Comparison of ENCODE assay signal across 13 cellular contexts in genomic region chr2:148554459-148555247, GRCh38.
DNase-seq lines count a peak whose midpoint lies in the region; ATAC-seq and TF ChIP-seq lines count a peak whose summit lies in the region.
"Had no signal": no experiment of that assay in that cellular context is flagged by ENCODE, and none has a peak within 500 bp of the region (broad histone marks: within the 10 kb centered on the region; RNA-seq: fewer than 3 reads in every experiment).

No MANE protein-coding gene starts in this region.

- H3K9me3 ChIP-seq in NT2/D1 (ENCODE audit: insufficient read depth, low read length): peaks cover 5% of the 10 kb centered on the region; the same call in 1 of the 2 replicates

- no peaks in the 10 kb centered on the region for H3K27me3 ChIP-seq in NT2/D1 (ENCODE audit: insufficient read depth, insufficient read length)

- peaks cover 4% of the 10 kb centered on the region for H3K4me1 ChIP-seq in NT2/D1 (ENCODE audit: insufficient read depth, insufficient read length)

- no peaks in the 10 kb centered on the region for H3K9me3 Mint-ChIP-seq in natural killer cell treated with Interleukin-12 subunit alpha and Interleukin-12 subunit beta and Interleukin-15 and Interleukin-18, amount 100 ng/mL, for 72 hours
- H3K9me3 Mint-ChIP-seq in natural killer cell: no peaks in the 10 kb centered on the region
- H3K9me3 Mint-ChIP-seq in glutamatergic neuron (ENCODE audit: unreplicated experiment): peaks cover 6% of the 10 kb centered on the region

- H3K36me3 Mint-ChIP-seq in natural killer cell treated with Interleukin-12 subunit alpha and Interleukin-12 subunit beta and Interleukin-15 and Interleukin-18, amount 100 ng/mL, for 72 hours: no peaks in the 10 kb centered on the region
- H3K36me3 Mint-ChIP-seq in natural killer cell (no peaks in the 10 kb centered on the region), glutamatergic neuron (ENCODE audit: unreplicated experiment) (peaks cover 14% of the 10 kb centered on the region)

- H3K9ac ChIP-seq in NT2/D1 (ENCODE audit: insufficient read length, low read depth): no peak overlapping the region

- no peak overlapping the region for H3K4me3 ChIP-seq in NT2/D1 (ENCODE audit: insufficient read length, low read depth)

- no peak for TF ChIP-seq CTCF in natural killer cell (IDR thresholded peaks at IDR 0.05)
- TF ChIP-seq CTCF in glutamatergic neuron (IDR thresholded peaks at IDR 0.05; ENCODE audit: partially characterized antibody, unreplicated experiment): no peak

- no peak overlapping the region for H3K27ac Mint-ChIP-seq in natural killer cell treated with Interleukin-12 subunit alpha and Interleukin-12 subunit beta and Interleukin-15 and Interleukin-18, amount 100 ng/mL, for 72 hours
- H3K27ac Mint-ChIP-seq in natural killer cell (no peak overlapping the region), glutamatergic neuron (ENCODE audit: unreplicated experiment) (no peak overlapping the region)
- H3K27ac Mint-ChIP-seq: stimulated activated naive CD8-positive, alpha-beta T cell treated with anti-CD3 and anti-CD28 coated beads, Interleukin-15, Interleukin-2, amounts not matched to agents 100 ng/mL and 50 ng/mL, for 24 hours had no signal

- no peak for DNase-seq in natural killer cell treated with Interleukin-12 subunit alpha and Interleukin-12 subunit beta and Interleukin-15 and Interleukin-18, amount 100 ng/mL, for 72 hours (ENCODE audit: low spot score)
- DNase-seq in natural killer cell (no peak), NT2/D1 (ENCODE audit: low read depth, low spot score) (peak; percentile 93), glutamatergic neuron (peak; percentile 42), NCI-H1105 treated with DMSO at 0.1 percent for 48 hours (lab: John Stamatoyannopoulos, UW) (no peak), NAMALWA (ENCODE audit: low spot score) (no peak), AML-193 (lab: John Stamatoyannopoulos, UW) (no peak)
- DNase-seq: Calu3, MM.1S, NCI-H2227 treated with DMSO at 0.1 percent for 48 hours, small intestine had no signal

- H3K4me3 Mint-ChIP-seq in natural killer cell treated with Interleukin-12 subunit alpha and Interleukin-12 subunit beta and Interleukin-15 and Interleukin-18, amount 100 ng/mL, for 72 hours: no peak overlapping the region
- H3K4me3 Mint-ChIP-seq in natural killer cell (no peak overlapping the region), glutamatergic neuron (ENCODE audit: unreplicated experiment) (no peak overlapping the region)
- H3K4me3 Mint-ChIP-seq: stimulated activated naive CD8-positive, alpha-beta T cell treated with anti-CD3 and anti-CD28 coated beads, Interleukin-15, Interleukin-2, amounts not matched to agents 100 ng/mL and 50 ng/mL, for 24 hours had no signal

- no peaks in the 10 kb centered on the region for H3K36me3 ChIP-seq in NT2/D1 (ENCODE audit: insufficient read depth, insufficient read length, low read length)

- H3K4me1 Mint-ChIP-seq in natural killer cell treated with Interleukin-12 subunit alpha and Interleukin-12 subunit beta and Interleukin-15 and Interleukin-18, amount 100 ng/mL, for 72 hours (ENCODE audit: low read depth in 2 of 2): no peaks in the 10 kb centered on the region
- H3K4me1 Mint-ChIP-seq in natural killer cell (no peaks in the 10 kb centered on the region), glutamatergic neuron (ENCODE audit: low read depth, unreplicated experiment) (peaks cover 5% of the 10 kb centered on the region)

- peak; percentile 40 to 57 for ATAC-seq in natural killer cell treated with Interleukin-12 subunit alpha and Interleukin-12 subunit beta and Interleukin-15 and Interleukin-18, amount 100 ng/mL, for 72 hours
- ATAC-seq in natural killer cell: no peak
- ATAC-seq in HG03196 (IDR thresholded peaks at IDR 0.05; ENCODE audit: unreplicated experiment): no peak

- intact Hi-C loops in natural killer cell (cut with micrococcal nuclease): no loop called here

- H3K27me3 Mint-ChIP-seq in natural killer cell treated with Interleukin-12 subunit alpha and Interleukin-12 subunit beta and Interleukin-15 and Interleukin-18, amount 100 ng/mL, for 72 hours: peaks cover 0 to 7% of the 10 kb centered on the region in 2 donors
- H3K27me3 Mint-ChIP-seq in natural killer cell (ENCODE audit: low read depth in 2 of 2): peaks cover 0 to 3% of the 10 kb centered on the region in 2 donors
- H3K27me3 Mint-ChIP-seq in glutamatergic neuron (ENCODE audit: unreplicated experiment): no peaks in the 10 kb centered on the region
- H3K27me3 Mint-ChIP-seq: stimulated activated naive CD8-positive, alpha-beta T cell treated with anti-CD3 and anti-CD28 coated beads, Interleukin-15, Interleukin-2, amounts not matched to agents 100 ng/mL and 50 ng/mL, for 24 hours had no signal

Comparison
In these comparisons a context has a peak if more than half of its experiments do, and no peak if none do; other contexts are left out.
1. ATAC-seq: peak in natural killer cell treated with Interleukin-12 subunit alpha and Interleukin-12 subunit beta and Interleukin-15 and Interleukin-18, amount 100 ng/mL, for 72 hours (2 of 2); none in natural killer cell (0 of 3) and HG03196 (single experiment).
2. DNase-seq: peak in NT2/D1 (single experiment) and glutamatergic neuron (single experiment); none in natural killer cell treated with Interleukin-12 subunit alpha and Interleukin-12 subunit beta and Interleukin-15 and Interleukin-18, amount 100 ng/mL, for 72 hours (single experiment), natural killer cell (single experiment), NCI-H1105 treated with DMSO at 0.1 percent for 48 hours (single experiment), NAMALWA (single experiment) and AML-193 (0 of 2).